ENCODE assay signal across 8 cellular contexts in the genomic region with DNA sequence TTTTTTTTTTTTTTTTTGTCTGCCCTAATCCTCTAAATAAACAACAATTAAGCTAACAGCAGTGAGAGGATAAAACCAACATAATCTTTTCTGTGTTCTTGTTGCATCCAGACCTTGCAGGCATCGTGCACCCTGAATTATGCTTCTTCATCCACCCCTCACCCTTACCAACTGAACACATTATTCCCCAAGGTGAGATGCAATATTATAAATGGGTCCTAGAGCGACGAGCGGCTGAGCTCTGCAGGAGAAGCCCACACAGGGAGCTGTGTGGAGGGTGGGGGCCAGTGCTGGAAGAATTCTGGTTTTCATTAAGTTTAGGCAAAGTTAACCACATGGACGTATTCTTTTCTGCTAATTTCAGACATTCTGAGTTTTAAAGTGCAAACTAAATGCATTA.
"Had no signal": no experiment of that assay in that cellular context is flagged by ENCODE, and none has a peak within 500 bp of the region (broad histone marks: within the 10 kb centered on the region; RNA-seq: fewer than 3 reads in every experiment).

No MANE protein-coding gene starts in this region.

- H3K4me1 ChIP-seq: HAP-1 had no signal

- H3K9me3 Mint-ChIP-seq: HFFc6 had no signal

- H3K27ac Mint-ChIP-seq: GM23338, H9, HFFc6 had no signal

- H3K4me3 ChIP-seq: GM23248, GM23338, HAP-1 had no signal

- H3K27ac ChIP-seq: GM23248 had no signal

- H3K4me3 Mint-ChIP-seq: GM23338, H9, HFFc6 had no signal

- H3K4me2 ChIP-seq: GM23338 had no signal

- H3K9me3 ChIP-seq: HAP-1 had no signal

- H3K36me3 ChIP-seq: HAP-1 had no signal

- H3K9ac ChIP-seq: GM23248 had no signal

- DNase-seq: GM23248, GOT3, H7, H9, HCEC 1CT, HFFc6 had no signal

- H3K4me1 Mint-ChIP-seq: GM23338, H9 had no signal

- H2AFZ ChIP-seq: GM23248, GM23338 had no signal
